In the genomic region with DNA sequence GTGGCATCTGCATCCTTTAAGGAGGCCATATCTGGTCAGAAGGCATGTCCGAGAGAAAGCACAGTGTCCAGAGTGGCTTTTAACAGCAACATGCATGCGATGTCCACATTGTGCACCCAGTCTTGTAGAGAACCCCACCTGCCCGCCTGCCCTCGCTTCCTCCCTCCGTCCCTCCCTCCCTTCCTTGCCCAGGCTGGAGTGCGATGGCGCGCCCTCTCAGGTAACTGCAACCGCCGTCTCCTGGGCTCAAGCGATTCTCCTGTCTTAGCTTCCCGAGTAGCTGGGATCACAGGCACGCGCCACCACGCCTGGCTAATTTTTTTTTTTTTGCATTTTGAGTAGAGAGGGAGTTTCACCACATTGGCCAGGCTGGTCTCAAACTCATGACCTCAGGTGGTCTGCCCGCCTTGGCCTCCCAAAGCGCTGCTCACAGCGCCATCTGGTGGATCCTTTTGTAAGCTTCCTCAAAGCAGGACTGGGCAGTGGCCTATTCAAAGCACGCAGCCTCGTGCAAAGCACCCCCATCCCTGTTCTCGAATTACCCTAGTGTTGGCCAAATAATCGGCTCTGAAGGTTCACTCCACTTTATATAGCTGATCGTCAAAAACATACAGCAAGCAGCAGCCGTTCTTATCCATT, we compare ENCODE assay signal across 8 cellular contexts. TPM values are rescaled to one million over a fixed set of nuclear protein-coding genes. Genes with fewer than 3 reads are reported as not detected.
A peak's percentile ranks its signal among the peaks of the same experiment; 100 is the strongest.
DNase-seq lines count a peak whose midpoint lies in the region; ATAC-seq and TF ChIP-seq lines count a peak whose summit lies in the region.

No MANE protein-coding gene starts in this region.

- H3K27me3 Mint-ChIP-seq in immature natural killer cell (ENCODE audit: low read depth in 3 of 3): peaks cover 0 to 4% (median 0%) of the 10 kb centered on the region in 3 donors
- no peaks in the 10 kb centered on the region for H3K27me3 Mint-ChIP-seq in stimulated activated naive B cell treated with anti-CD40 and anti-IgM and Interleukin-4, amounts not matched to agents 10 μg/mL and 1 μg/mL and 100 μg/mL, for 72 hours

- no peaks in the 10 kb centered on the region for H3K9me3 Mint-ChIP-seq in immature natural killer cell
- H3K9me3 Mint-ChIP-seq in stimulated activated naive B cell treated with anti-CD40 and anti-IgM and Interleukin-4, amounts not matched to agents 10 μg/mL and 1 μg/mL and 100 μg/mL, for 72 hours: no peaks in the 10 kb centered on the region

- H3K4me3 Mint-ChIP-seq in immature natural killer cell: no peak overlapping the region
- no peak overlapping the region for H3K4me3 Mint-ChIP-seq in stimulated activated naive B cell treated with anti-CD40 and anti-IgM and Interleukin-4, amounts not matched to agents 10 μg/mL and 1 μg/mL and 100 μg/mL, for 72 hours

- no peak overlapping the region for H3K27ac Mint-ChIP-seq in immature natural killer cell
- no peak overlapping the region for H3K27ac Mint-ChIP-seq in stimulated activated naive B cell treated with anti-CD40 and anti-IgM and Interleukin-4, amounts not matched to agents 10 μg/mL and 1 μg/mL and 100 μg/mL, for 72 hours

- H3K36me3 Mint-ChIP-seq in immature natural killer cell: no peaks in the 10 kb centered on the region
- H3K36me3 Mint-ChIP-seq in stimulated activated naive B cell treated with anti-CD40 and anti-IgM and Interleukin-4, amounts not matched to agents 10 μg/mL and 1 μg/mL and 100 μg/mL, for 72 hours: peaks cover 6 to 15% of the 10 kb centered on the region in 2 donors

- TF ChIP-seq CTCF in GM12864 (IDR thresholded peaks at IDR 0.05; ENCODE audit: low read depth, low read length, missing control alignments): peak; percentile 54

- no peaks in the 10 kb centered on the region for H3K4me1 Mint-ChIP-seq in immature natural killer cell
- no peaks in the 10 kb centered on the region for H3K4me1 Mint-ChIP-seq in stimulated activated naive B cell treated with anti-CD40 and anti-IgM and Interleukin-4, amounts not matched to agents 10 μg/mL and 1 μg/mL and 100 μg/mL, for 72 hours

- ATAC-seq in stimulated activated naive B cell treated with anti-CD40 and anti-IgM and Interleukin-4, amounts not matched to agents 10 μg/mL and 1 μg/mL and 100 μg/mL, for 72 hours (replicated peaks): peak; percentile 46 to 56
- no peak for ATAC-seq in GM21786 (IDR thresholded peaks at IDR 0.05; ENCODE audit: unreplicated experiment)
- ATAC-seq in GM19452 (IDR thresholded peaks at IDR 0.05; ENCODE audit: unreplicated experiment): no peak
- ATAC-seq in GM19455 (IDR thresholded peaks at IDR 0.05; ENCODE audit: unreplicated experiment): no peak

- no peak for DNase-seq in GM12864 (ENCODE audit: low read depth)
- DNase-seq in NCI-H460 (ENCODE audit: extremely low read depth, low read depth): peak; percentile 48
- DNase-seq in activated naive CD4-positive, alpha-beta T cell treated with Interleukin-2 at 50 U/mL for 16 hours: peak; percentile 43
- DNase-seq in immature natural killer cell: peak; percentile 24 to 45 (median 30)
- DNase-seq in stimulated activated naive B cell treated with anti-CD40 and anti-IgM and Interleukin-4, amounts not matched to agents 10 μg/mL and 1 μg/mL and 100 μg/mL, for 72 hours: no peak

- no peak overlapping the region for H3K4me3 ChIP-seq in GM12864 (ENCODE audit: low read depth, low read length)

RNA-seq across cellular contexts. Expression of gene BRCC3, which starts 15.0 kb away (rescaled TPM):
- 12.7 and 14.4 TPM in 2 replicates for total RNA-seq in NCI-H460 (2014; rRNA removed; shearing (Covaris generic))
- polyA plus RNA-seq in NCI-H460 (2014; cell fraction: nucleus; rRNA removed): 14.9 and 16.2 TPM in 2 replicates
- polyA plus RNA-seq in immature natural killer cell: 10 to 100 TPM; 19.4 to 34.2 (median 24.5) TPM

RNA-seq across cellular contexts. Expression of gene CMC4, which starts 15.4 kb away (rescaled TPM):
- total RNA-seq in NCI-H460 (2014; rRNA removed; shearing (Covaris generic)): 27.0 and 28.1 TPM in 2 replicates
- 23.3 and 42.3 TPM in 2 replicates for polyA plus RNA-seq in NCI-H460 (2014; cell fraction: nucleus; rRNA removed)
- polyA plus RNA-seq in immature natural killer cell: 10 to 100 TPM; 23.3 to 26.3 (median 23.6) TPM

RNA-seq across cellular contexts. Expression of gene MTCP1, which starts 15.4 kb away (rescaled TPM):
- total RNA-seq in NCI-H460 (2014; rRNA removed; shearing (Covaris generic)): 36.1 and 39.0 TPM in 2 replicates
- 16.7 and 33.5 TPM in 2 replicates for polyA plus RNA-seq in NCI-H460 (2014; cell fraction: nucleus; rRNA removed)
- polyA plus RNA-seq in immature natural killer cell: 10 to 100 TPM; 28.8 to 55.6 (median 33.0) TPM

RNA-seq across cellular contexts. Expression of gene FUNDC2, which starts 59.7 kb away (rescaled TPM):
- 87.5 and 98.1 TPM in 2 replicates for total RNA-seq in NCI-H460 (2014; rRNA removed; shearing (Covaris generic))
- 29.1 and 39.5 TPM in 2 replicates for polyA plus RNA-seq in NCI-H460 (2014; cell fraction: nucleus; rRNA removed)
- 100 to 1,000 TPM; 182 to 241 (median 234) TPM for polyA plus RNA-seq in immature natural killer cell

Comparison
In these comparisons a context has a peak if more than half of its experiments do, and no peak if none do; other contexts are left out.
1. DNase-seq: peak in NCI-H460 (single experiment), activated naive CD4-positive, alpha-beta T cell treated with Interleukin-2 at 50 U/mL for 16 hours (single experiment) and immature natural killer cell (3 of 3); none in GM12864 (single experiment) and stimulated activated naive B cell treated with anti-CD40 and anti-IgM and Interleukin-4, amounts not matched to agents 10 μg/mL and 1 μg/mL and 100 μg/mL, for 72 hours (single experiment).
2. ATAC-seq: peak in stimulated activated naive B cell treated with anti-CD40 and anti-IgM and Interleukin-4, amounts not matched to agents 10 μg/mL and 1 μg/mL and 100 μg/mL, for 72 hours (2 of 2); none in GM21786 (single experiment), GM19452 (single experiment) and GM19455 (single experiment).